ENCODE assay signal across 9 cellular contexts in genomic region chr19:2089727-2090053, GRCh38. TPM values are rescaled to one million over a fixed set of nuclear protein-coding genes. Genes with fewer than 3 reads are reported as not detected.
DNase-seq lines count a peak whose midpoint lies in the region; ATAC-seq and TF ChIP-seq lines count a peak whose summit lies in the region.
"Had no signal": no experiment of that assay in that cellular context is flagged by ENCODE, and none has a peak within 500 bp of the region (broad histone marks: within the 10 kb centered on the region; RNA-seq: fewer than 3 reads in every experiment).

No MANE protein-coding gene starts in this region.

- H3K27me3 Mint-ChIP-seq in activated CD8-positive, alpha-beta memory T cell treated with anti-CD3 and anti-CD28 coated beads, Interleukin-2, amount 10 ng/mL, durations not matched to agents 7 days and 5 days: no peaks in the 10 kb centered on the region

- TF ChIP-seq POLR2A in gastroesophageal sphincter (IDR thresholded peaks at IDR 0.05): no peak

- peak overlapping the region; percentile 90 for H3K27ac Mint-ChIP-seq in activated CD8-positive, alpha-beta memory T cell treated with anti-CD3 and anti-CD28 coated beads, Interleukin-2, amount 10 ng/mL, durations not matched to agents 7 days and 5 days

- TF ChIP-seq CTCF in RWPE1 (conservative IDR thresholded peaks at IDR 0.05; ENCODE audit: low read depth): no peak
- no peak for TF ChIP-seq CTCF in gastroesophageal sphincter (IDR thresholded peaks at IDR 0.05)
- TF ChIP-seq CTCF in thoracic aorta (IDR thresholded peaks at IDR 0.05): no peak

- H3K36me3 Mint-ChIP-seq in activated CD8-positive, alpha-beta memory T cell treated with anti-CD3 and anti-CD28 coated beads, Interleukin-2, amount 10 ng/mL, durations not matched to agents 7 days and 5 days: peaks cover 33% of the 10 kb centered on the region

- peaks cover 79% of the 10 kb centered on the region for H3K4me1 Mint-ChIP-seq in activated CD8-positive, alpha-beta memory T cell treated with anti-CD3 and anti-CD28 coated beads, Interleukin-2, amount 10 ng/mL, durations not matched to agents 7 days and 5 days

- H3K9me3 ChIP-seq in gastroesophageal sphincter (no peaks in the 10 kb centered on the region), thoracic aorta (no peaks in the 10 kb centered on the region)

- ATAC-seq in activated CD8-positive, alpha-beta memory T cell treated with anti-CD3 and anti-CD28 coated beads, Interleukin-2, amount 10 ng/mL, durations not matched to agents 7 days and 5 days: no peak
- ATAC-seq in gastroesophageal sphincter (no peak), thoracic aorta (ENCODE audit: insufficient number of reproducible peaks, low FRiP score, low read depth) (no peak)

- no CpG with 5 or more reads among the region's 2 CpGs for WGBS in gastroesophageal sphincter (ENCODE audit: low coverage in 1 of 2), 2 donors

- H3K4me3 ChIP-seq in gastroesophageal sphincter (no peak overlapping the region), thoracic aorta (peak overlapping the region; percentile 44)
- H3K4me3 ChIP-seq: SK-N-MC had no signal

- no peak for TF ChIP-seq EP300 in gastroesophageal sphincter (IDR thresholded peaks at IDR 0.05)

- CTCF ChIA-PET in activated CD8-positive, alpha-beta memory T cell treated with anti-CD3 and anti-CD28 coated beads, Interleukin-2, amount 10 ng/mL, durations not matched to agents 7 days and 5 days (lab: Charles Lee): interaction anchor here (1.5 to 2.0 kb wide), 2 partner anchors 19 to 28 kb away, joined by 6 to 9 read pairs; no protein-coding TSS in a partner anchor
- CTCF ChIA-PET in RWPE1 (lab: Yijun Ruan, JAX): interaction anchor here (0.6 kb wide), 1 partner anchor 17 kb away, joined by 3 read pairs; no protein-coding TSS in a partner anchor

- H3K9me3 Mint-ChIP-seq in activated CD8-positive, alpha-beta memory T cell treated with anti-CD3 and anti-CD28 coated beads, Interleukin-2, amount 10 ng/mL, durations not matched to agents 7 days and 5 days (ENCODE audit: low read depth): no peaks in the 10 kb centered on the region

- peak overlapping the region; percentile 60 for H3K4me3 Mint-ChIP-seq in activated CD8-positive, alpha-beta memory T cell treated with anti-CD3 and anti-CD28 coated beads, Interleukin-2, amount 10 ng/mL, durations not matched to agents 7 days and 5 days

- H3K27ac ChIP-seq in RWPE1 (peak overlapping the region; percentile 98), gastroesophageal sphincter (peak overlapping the region in 3 of 4 donors; percentile 56 to 99 (median 95)), thoracic aorta (peak overlapping the region; percentile 27 to 61)
- H3K27ac ChIP-seq: SK-N-MC had no signal

- H3K4me1 ChIP-seq in gastroesophageal sphincter (peaks cover 0 to 100% (median 30%) of the 10 kb centered on the region in 3 donors), thoracic aorta (ENCODE audit: control insufficient read depth in 1 of 2, low read depth in 2 of 2) (peaks cover 35 to 69% of the 10 kb centered on the region in 2 donors)

- H3K36me3 ChIP-seq in gastroesophageal sphincter (peaks cover 0 to 11% of the 10 kb centered on the region in 2 donors), thoracic aorta (peaks cover 3% of the 10 kb centered on the region)

- H3K27me3 ChIP-seq in gastroesophageal sphincter (no peaks in the 10 kb centered on the region), thoracic aorta (replicated peaks; ENCODE audit: insufficient read depth) (no peaks in the 10 kb centered on the region)

- DNase-seq in activated CD8-positive, alpha-beta memory T cell treated with anti-CD3 and anti-CD28 coated beads, Interleukin-2, amount 10 ng/mL, durations not matched to agents 7 days and 5 days: no peak
- no peak for DNase-seq in activated CD8-positive, alpha-beta memory T cell treated with anti-CD3 and anti-CD28 coated beads for 24 hours
- DNase-seq in RWPE1 (ENCODE audit: low spot score) (no peak), thoracic aorta (ENCODE audit: low spot score) (no peak), activated gamma-delta T cell (lab: John Stamatoyannopoulos, UW) (no peak), DMS114 treated with DMSO at 0.1 percent for 48 hours (lab: John Stamatoyannopoulos, UW; ENCODE audit: unreplicated experiment) (no peak), NCI-H1092 treated with DMSO at 0.1 percent for 48 hours (lab: John Stamatoyannopoulos, UW) (no peak)

- POLR2A ChIA-PET in RWPE1 (lab: Yijun Ruan, JAX; ENCODE audit: low non-redundant PET): interaction anchor here (0.5 to 0.7 kb wide), 3 partner anchors 38 to 688 kb away, joined by 3 to 4 read pairs (median 3); no protein-coding TSS in a partner anchor

RNA-seq across cellular contexts. Expression of gene MOB3A, which starts 6.4 kb away (rescaled TPM):
- total RNA-seq in activated CD8-positive, alpha-beta memory T cell treated with anti-CD3 and anti-CD28 coated beads, Interleukin-2, amount 10 ng/mL, durations not matched to agents 7 days and 5 days: 100 to 1,000 TPM; 200 to 202 TPM
- total RNA-seq in gastroesophageal sphincter (10 to 100 TPM; 29.0 to 69.9 (median 38.6) TPM), thoracic aorta (10 to 100 TPM; 37.8 to 50.9 TPM)

RNA-seq across cellular contexts. Expression of gene IZUMO4, which starts 7.0 kb away (rescaled TPM):
- total RNA-seq in activated CD8-positive, alpha-beta memory T cell treated with anti-CD3 and anti-CD28 coated beads, Interleukin-2, amount 10 ng/mL, durations not matched to agents 7 days and 5 days: 10 to 100 TPM in 1 of 2 experiments, 1 to 10 TPM in 1; 7.2 to 10.1 TPM
- total RNA-seq in gastroesophageal sphincter (10 to 100 TPM in 1 of 4 donors, 1 to 10 TPM in 3; 2.4 to 17.3 (median 4.3) TPM), thoracic aorta (1 to 10 TPM; 3.1 to 6.1 TPM)

RNA-seq across cellular contexts. Expression of gene MKNK2, which starts 38.6 kb away (rescaled TPM):
- total RNA-seq in activated CD8-positive, alpha-beta memory T cell treated with anti-CD3 and anti-CD28 coated beads, Interleukin-2, amount 10 ng/mL, durations not matched to agents 7 days and 5 days: 100 to 1,000 TPM; 196 to 201 TPM
- total RNA-seq in gastroesophageal sphincter (100 to 1,000 TPM in 3 of 4 donors, 10 to 100 TPM in 1; 98.4 to 195 (median 173) TPM), thoracic aorta (10 to 100 TPM; 69.7 to 96.3 TPM)

Comparison
In these comparisons a context has a peak if more than half of its experiments do, and no peak if none do; other contexts are left out.
1. H3K27ac ChIP-seq: peak in every context shown above with its lines; median percentile 98 in RWPE1; 95 in gastroesophageal sphincter; 44 in thoracic aorta.